In genomic region chrX:8867454-8867853, GRCh38 we compare ENCODE assay signal across 1 cellular context.
TF ChIP-seq lines count a peak whose summit lies in the region.

No MANE protein-coding gene starts in this region.

TF ChIP-seq in IMR-90, 13 proteins besides CTCF, POLR2A, EP300 and RAD21 (continued from another document):
- TF ChIP-seq ELK1 (IDR thresholded peaks at IDR 0.05; ENCODE audit: borderline replicate concordance, low read depth, low read length) (no peak), RCOR1 (IDR thresholded peaks at IDR 0.05; ENCODE audit: insufficient replicate concordance, low read length) (no peak), CHD1 (IDR thresholded peaks at IDR 0.05; ENCODE audit: low read depth, low read length) (no peak), MAFK (IDR thresholded peaks at IDR 0.05; ENCODE audit: low read depth, low read length) (no peak), RFX5 (IDR thresholded peaks at IDR 0.05; ENCODE audit: low read depth, low read length) (no peak), SMC3 (IDR thresholded peaks at IDR 0.05; ENCODE audit: low read depth, low read length) (no peak), BHLHE40 (IDR thresholded peaks at IDR 0.05; ENCODE audit: low read depth, low read length) (no peak), NFE2L2 (IDR thresholded peaks at IDR 0.05; ENCODE audit: low read depth, low read length) (no peak)
- TF ChIP-seq, protein P1, sequence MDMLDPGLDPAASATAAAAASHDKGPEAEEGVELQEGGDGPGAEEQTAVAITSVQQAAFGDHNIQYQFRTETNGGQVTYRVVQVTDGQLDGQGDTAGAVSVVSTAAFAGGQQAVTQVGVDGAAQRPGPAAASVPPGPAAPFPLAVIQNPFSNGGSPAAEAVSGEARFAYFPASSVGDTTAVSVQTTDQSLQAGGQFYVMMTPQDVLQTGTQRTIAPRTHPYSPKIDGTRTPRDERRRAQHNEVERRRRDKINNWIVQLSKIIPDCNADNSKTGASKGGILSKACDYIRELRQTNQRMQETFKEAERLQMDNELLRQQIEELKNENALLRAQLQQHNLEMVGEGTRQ (IDR thresholded peaks at IDR 0.05; ENCODE audit: low read depth, low read length) = no peak
